In the genomic region with DNA sequence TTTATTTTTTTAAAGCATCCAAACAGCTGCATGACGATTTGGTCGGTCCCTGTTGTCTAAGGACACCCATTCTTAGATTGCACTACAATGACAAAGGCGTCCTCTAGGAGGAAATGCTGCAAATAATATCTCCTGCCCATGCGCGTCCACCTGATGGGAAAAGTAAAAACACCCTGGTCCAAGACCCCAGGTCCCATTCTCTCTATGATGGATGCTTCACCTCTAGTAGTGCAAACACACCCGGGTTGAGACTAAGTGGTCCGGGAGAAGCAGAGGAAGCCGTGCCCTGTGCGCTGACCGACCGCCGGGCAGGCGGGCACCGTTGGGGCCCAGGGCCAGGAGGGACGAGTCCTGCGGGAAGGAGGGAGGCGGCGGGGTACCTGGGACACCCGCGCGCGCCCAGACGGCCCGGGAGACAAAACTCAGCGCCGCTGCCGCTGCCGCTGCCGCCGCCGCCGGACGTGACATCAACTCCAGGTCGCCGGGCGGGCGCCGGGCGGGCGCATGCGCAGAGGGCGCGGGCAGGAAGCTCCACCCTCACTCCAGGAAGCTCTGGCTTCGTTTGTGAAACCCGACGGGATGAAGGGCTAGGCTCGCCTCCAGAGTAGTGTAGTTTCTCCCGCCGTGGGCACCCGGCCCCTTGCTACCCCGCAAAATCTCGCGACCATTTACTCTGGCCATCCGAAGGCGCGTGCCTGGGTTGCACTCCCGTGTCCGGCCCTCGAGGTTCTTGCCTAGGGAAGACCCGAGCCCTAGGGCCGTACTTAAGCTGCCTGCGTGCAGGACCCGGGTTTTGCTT, we compare ENCODE assay signal across 8 cellular contexts. TPM values are rescaled to one million over a fixed set of nuclear protein-coding genes. Genes with fewer than 3 reads are reported as not detected.
A peak's percentile ranks its signal among the peaks of the same experiment; 100 is the strongest.
DNase-seq lines count a peak whose midpoint lies in the region; TF ChIP-seq lines count a peak whose summit lies in the region.

A gene (minus strand): TSS at position 462 of the 799 bp plus-strand sequence. CDS start 1,639 bp downstream, outside the sequence.

- H3K79me2 ChIP-seq in MM.1S (ENCODE audit: low read length): peaks cover 18% of the 10 kb centered on the region
- peaks cover 26% of the 10 kb centered on the region for H3K79me2 ChIP-seq in neural progenitor cell (ENCODE audit: low read depth)

- H3K27ac ChIP-seq in MM.1S (ENCODE audit: low read length) (peak within 1 kb of the TSS; percentile 80), neural progenitor cell (peak within 1 kb of the TSS; percentile 88)

- peaks cover 18% of the 10 kb centered on the region for H3K4me1 Mint-ChIP-seq in neural progenitor cell

- peaks cover 10% of the 10 kb centered on the region for H3K4me1 ChIP-seq in HAP-1
- H3K4me1 ChIP-seq in MM.1S (ENCODE audit: low read length): peaks cover 32% of the 10 kb centered on the region
- peaks cover 9% of the 10 kb centered on the region for H3K4me1 ChIP-seq in neural progenitor cell

- H3K4me3 ChIP-seq in HAP-1: peak within 1 kb of the TSS; percentile 80
- H3K4me3 ChIP-seq in MM.1S (ENCODE audit: low read length): peak within 1 kb of the TSS; percentile 68
- H3K4me3 ChIP-seq in foreskin fibroblast (ENCODE audit: low read depth in 1 of 2, low read length in 2 of 2): peak within 1 kb of the TSS; percentile 75 to 98
- peak within 1 kb of the TSS; percentile 80 for H3K4me3 ChIP-seq in neural progenitor cell

- peaks cover 2% of the 10 kb centered on the region for H3K27me3 Mint-ChIP-seq in neural progenitor cell (ENCODE audit: insufficient read depth, low read depth)

- no peaks in the 10 kb centered on the region for H3K9me3 Mint-ChIP-seq in neural progenitor cell

- peaks cover 16% of the 10 kb centered on the region for H3F3A ChIP-seq in MM.1S (ENCODE audit: insufficient read depth, low read length)
- H3F3A ChIP-seq in neural progenitor cell (ENCODE audit: low read depth): peaks cover 8% of the 10 kb centered on the region

- peaks cover 11% of the 10 kb centered on the region for H3K36me3 Mint-ChIP-seq in neural progenitor cell

- in situ Hi-C loops in HAP-1 (cut with MboI; ENCODE audit: low sequenced_read_pairs): loop anchor here (25.0 kb wide), 2 partner anchors 259 to 734 kb away; no protein-coding TSS in a partner anchor

- H3K27ac Mint-ChIP-seq in neural progenitor cell: peak within 1 kb of the TSS; percentile 90

- peak within 1 kb of the TSS; percentile 95 for H3K4me3 Mint-ChIP-seq in neural progenitor cell

- H4K20me1 ChIP-seq in MM.1S (ENCODE audit: insufficient read depth, low read length) (no peaks in the 10 kb centered on the region), neural progenitor cell (ENCODE audit: low read depth) (no peaks in the 10 kb centered on the region)

- H3K27me3 ChIP-seq in HAP-1 (ENCODE audit: low read depth) (no peaks in the 10 kb centered on the region), MM.1S (replicated peaks; ENCODE audit: insufficient read depth, low read length) (no peaks in the 10 kb centered on the region), neural progenitor cell (no peaks in the 10 kb centered on the region)

- H3K9me3 ChIP-seq in HAP-1 (no peaks in the 10 kb centered on the region), MM.1S (replicated peaks; ENCODE audit: insufficient read depth, low read length) (no peaks in the 10 kb centered on the region), neural progenitor cell (ENCODE audit: low read depth) (no peaks in the 10 kb centered on the region)

- H3K36me3 ChIP-seq in HAP-1 (replicated peaks) (peaks cover 11% of the 10 kb centered on the region), MM.1S (replicated peaks; ENCODE audit: insufficient read depth, low read length) (no peaks in the 10 kb centered on the region), neural progenitor cell (peaks cover 7% of the 10 kb centered on the region)

- H3K9me2 ChIP-seq in MM.1S (replicated peaks; ENCODE audit: insufficient read depth, low read length): no peaks in the 10 kb centered on the region

- TF ChIP-seq CTCF in MM.1S (IDR thresholded peaks at IDR 0.05; ENCODE audit: low read length) (0 out of 2 replicates have a peak, but pooled peaks have one; percentile 18), foreskin fibroblast (IDR thresholded peaks at IDR 0.05; ENCODE audit: low read depth, low read length) (no peak), neural progenitor cell (IDR thresholded peaks at IDR 0.05) (peak; percentile 17)

- DNase-seq in GDM1 (lab: John Stamatoyannopoulos, UW) (peak; percentile 90), HAP-1 (ENCODE audit: low spot score in 2 of 2) (peak; percentile 84 to 95), MM.1S (peak; percentile 91), SHP77 treated with DMSO at 0.1 percent for 48 hours (lab: John Stamatoyannopoulos, UW) (peak; percentile 88), activated gamma-delta T cell treated with Interleukin-2 at 50 U/mL for 16 hours (peak; percentile 91), foreskin fibroblast (peak; percentile 86 to 97), neural progenitor cell (ENCODE audit: low spot score) (peak; percentile 94), stromal cell of bone marrow (ENCODE audit: low read depth) (peak; percentile 79)

- H3K4me2 ChIP-seq in MM.1S (ENCODE audit: low read depth, low read length): peak within 1 kb of the TSS; percentile 95
- peak within 1 kb of the TSS; percentile 85 for H3K4me2 ChIP-seq in neural progenitor cell

- H3K9ac ChIP-seq in MM.1S (ENCODE audit: low read length) (peak within 1 kb of the TSS; percentile 87), neural progenitor cell (peak within 1 kb of the TSS; percentile 60)

- peak within 1 kb of the TSS; percentile 88 for H2AFZ ChIP-seq in MM.1S (ENCODE audit: low read length)
- peak within 1 kb of the TSS; percentile 87 for H2AFZ ChIP-seq in neural progenitor cell (replicated peaks)

RNA-seq across cellular contexts. Expression of the gene that starts here (rescaled TPM):
- total RNA-seq in neural progenitor cell (ENCODE audit: low replicate concordance): 52.8 and 54.9 TPM in 2 replicates

Comparison
In these comparisons a context has a peak if more than half of its experiments do, and no peak if none do; other contexts are left out.
1. Peak in every context shown above with its lines: DNase-seq, H3K4me3 ChIP-seq and H3K27ac ChIP-seq.